8 cellular contexts compared by ENCODE assay signal in genomic region chr19:10503002-10503789, GRCh38. TPM values are rescaled to one million over a fixed set of nuclear protein-coding genes. Genes with fewer than 3 reads are reported as not detected.
A peak's percentile ranks its signal among the peaks of the same experiment; 100 is the strongest.
DNase-seq lines count a peak whose midpoint lies in the region; ATAC-seq and TF ChIP-seq lines count a peak whose summit lies in the region.

TSS of gene KEAP1 (minus strand) at chr19:10503356. CDS start at chr19:10500033, 3,323 bp downstream.

- H3K36me3 Mint-ChIP-seq in endothelial cell (ENCODE audit: low read depth, unreplicated experiment) (peaks cover 9% of the 10 kb centered on the region), mesothelial cell of epicardium (peaks cover 12% of the 10 kb centered on the region)

- peak within 1 kb of the TSS; percentile 98 for H3K27ac ChIP-seq in VCaP
- H3K27ac ChIP-seq in substantia nigra (ENCODE audit: low read depth, low read length, poor library complexity, severe bottlenecking), result peak within 1 kb of the TSS; percentile 98

- TF ChIP-seq CTCF in VCaP (conservative IDR thresholded peaks at IDR 0.05) (no peak), endothelial cell (IDR thresholded peaks at IDR 0.05; ENCODE audit: unreplicated experiment) (no peak), mesothelial cell of epicardium (IDR thresholded peaks at IDR 0.05; ENCODE audit: unreplicated experiment) (no peak)

- H3K27ac Mint-ChIP-seq in endothelial cell (ENCODE audit: unreplicated experiment) (peak within 1 kb of the TSS; percentile 70), mesothelial cell of epicardium (peak within 1 kb of the TSS; percentile 90)

- H3K4me1 Mint-ChIP-seq in endothelial cell (ENCODE audit: unreplicated experiment), result peaks cover 8% of the 10 kb centered on the region
- H3K4me1 Mint-ChIP-seq in mesothelial cell of epicardium, result peaks cover 11% of the 10 kb centered on the region

- peak; percentile 12 for ATAC-seq in GM21526 (IDR thresholded peaks at IDR 0.05; ENCODE audit: low FRiP score, unreplicated experiment)

- H3K4me3 Mint-ChIP-seq in endothelial cell (ENCODE audit: unreplicated experiment), result peak within 1 kb of the TSS; percentile 93
- H3K4me3 Mint-ChIP-seq in mesothelial cell of epicardium, result peak within 1 kb of the TSS; percentile 83

- H3K9me3 Mint-ChIP-seq in endothelial cell (ENCODE audit: unreplicated experiment) (no peaks in the 10 kb centered on the region), mesothelial cell of epicardium (no peaks in the 10 kb centered on the region)

- DNase-seq in Caki2 (ENCODE audit: low read depth), result peak; percentile 46
- DNase-seq in Kasumi-1 (lab: John Stamatoyannopoulos, UW), result peak; percentile 49 to 59
- peak; percentile 28 for DNase-seq in endothelial cell (ENCODE audit: low spot score)
- peak in 1 of 2 experiments; percentile 58 for DNase-seq in mesothelial cell of epicardium (ENCODE audit: low spot score in 2 of 2, unreplicated experiment in 2 of 2)
- peak in 23 of 49 donors; percentile 21 to 84 (median 55) for DNase-seq in substantia nigra (lab: John Stamatoyannopoulos, UW)
- DNase-seq in T1000 (lab: John Stamatoyannopoulos, UW), result no peak

- in situ Hi-C loops in Caki2 (cut with HindIII; ENCODE audit: low pct_unique_long_range_greater_than_20kb, low sequenced_read_pairs), result no loop called here

- H3K27me3 Mint-ChIP-seq in endothelial cell (ENCODE audit: unreplicated experiment) (peaks cover 3% of the 10 kb centered on the region), mesothelial cell of epicardium (ENCODE audit: low read depth) (no peaks in the 10 kb centered on the region)

RNA-seq across cellular contexts. Expression of gene KEAP1, which starts in this region (rescaled TPM):
- 98.3 and 114 TPM in 2 replicates for total RNA-seq in Caki2 (2014; rRNA removed; shearing (Covaris generic); ENCODE audit: low replicate concordance)
- total RNA-seq in endothelial cell (ENCODE audit: unreplicated experiment) (56.4 TPM), mesothelial cell of epicardium (61.2 to 71.0 TPM (median 69.5 TPM) in 3 replicates)
